ENCODE assay signal across 11 cellular contexts in genomic region chr20:49990310-49990720, GRCh38. TPM values are rescaled to one million over a fixed set of nuclear protein-coding genes. Genes with fewer than 3 reads are reported as not detected.
DNase-seq lines count a peak whose midpoint lies in the region; ATAC-seq and TF ChIP-seq lines count a peak whose summit lies in the region.
"Had no signal": no experiment of that assay in that cellular context is flagged by ENCODE, and none has a peak within 500 bp of the region (broad histone marks: within the 10 kb centered on the region; RNA-seq: fewer than 3 reads in every experiment).

No MANE protein-coding gene starts in this region.

- H3K27me3 ChIP-seq in Karpas-422 (ENCODE audit: low read length) (no peaks in the 10 kb centered on the region), mesendoderm (ENCODE audit: insufficient read depth, low read length, poor library complexity) (no peaks in the 10 kb centered on the region), thoracic aorta (replicated peaks; ENCODE audit: insufficient read depth) (no peaks in the 10 kb centered on the region)

- peak overlapping the region; percentile 40 for H3K27ac Mint-ChIP-seq in dendritic cell treated with granulocyte-macrophage colony-stimulating factor and Interleukin-4, amounts not matched to agents 40 ng/mL and 50 ng/mL, for 4 days

- no peak overlapping the region for H3K27ac ChIP-seq in Karpas-422 (ENCODE audit: low read length)
- H3K27ac ChIP-seq in mesendoderm (ENCODE audit: low read depth, low read length) = peak overlapping the region; percentile 96
- peak overlapping the region; percentile 7 to 16 for H3K27ac ChIP-seq in thoracic aorta
- H3K27ac ChIP-seq: neutrophil had no signal

- H3K79me1 ChIP-seq in mesendoderm (ENCODE audit: low read length) = peaks cover 7% of the 10 kb centered on the region

- no peak overlapping the region for H2AK5ac ChIP-seq in mesendoderm (ENCODE audit: low read length)

- H2BK120ac ChIP-seq in mesendoderm (ENCODE audit: low read depth, low read length) = peak overlapping the region; percentile 86

- H3K9me3 Mint-ChIP-seq in dendritic cell treated with granulocyte-macrophage colony-stimulating factor and Interleukin-4, amounts not matched to agents 40 ng/mL and 50 ng/mL, for 4 days = no peaks in the 10 kb centered on the region

- peaks cover 7% of the 10 kb centered on the region for H3K27me3 Mint-ChIP-seq in dendritic cell treated with granulocyte-macrophage colony-stimulating factor and Interleukin-4, amounts not matched to agents 40 ng/mL and 50 ng/mL, for 4 days

- no peak overlapping the region for H4K5ac ChIP-seq in mesendoderm (ENCODE audit: low read length)

- no CpG with 5 or more reads among the region's 7 CpGs for WGBS in mesendoderm (ENCODE audit: extremely low coverage, insufficient coverage, low lambda C conversion rate)

- H3K4me1 ChIP-seq in Karpas-422 (ENCODE audit: low read length) = no peaks in the 10 kb centered on the region
- H3K4me1 ChIP-seq in mesendoderm (ENCODE audit: control insufficient read depth, low read depth, low read length) = peaks cover 20% of the 10 kb centered on the region
- H3K4me1 ChIP-seq in thoracic aorta (ENCODE audit: control insufficient read depth in 1 of 2, low read depth in 2 of 2) = peaks cover 14 to 48% of the 10 kb centered on the region in 2 donors

- H3K4me1 Mint-ChIP-seq in dendritic cell treated with granulocyte-macrophage colony-stimulating factor and Interleukin-4, amounts not matched to agents 40 ng/mL and 50 ng/mL, for 4 days (ENCODE audit: low read depth) = peaks cover 41% of the 10 kb centered on the region

- no peak overlapping the region for H2AFZ ChIP-seq in Karpas-422 (ENCODE audit: low read length)

- no peaks in the 10 kb centered on the region for H3K9me2 ChIP-seq in Karpas-422 (replicated peaks; ENCODE audit: insufficient read depth, low read length)

- no peaks in the 10 kb centered on the region for H3K79me2 ChIP-seq in Karpas-422 (ENCODE audit: low read length)
- H3K79me2 ChIP-seq in mesendoderm (ENCODE audit: control insufficient read depth, insufficient read depth, low read length) = peaks cover 23% of the 10 kb centered on the region

- peak; percentile 21 for DNase-seq in Karpas-422
- peak; percentile 81 for DNase-seq in mesendoderm
- no peak for DNase-seq in thoracic aorta (ENCODE audit: low spot score)
- DNase-seq: activated effector memory CD4-positive, alpha-beta T cell treated with Interleukin-2 at 50 U/mL for 16 hours; NCI-H446 had no signal

- H3K36me3 ChIP-seq in Karpas-422 (ENCODE audit: insufficient read depth, low read length) = no peaks in the 10 kb centered on the region
- H3K36me3 ChIP-seq in mesendoderm (ENCODE audit: control insufficient read depth, insufficient read depth, low read length) = peaks cover 3% of the 10 kb centered on the region
- H3K36me3 ChIP-seq in thoracic aorta = no peaks in the 10 kb centered on the region
- H3K36me3 ChIP-seq: neutrophil had no signal

- peak overlapping the region; percentile 20 for H2BK15ac ChIP-seq in mesendoderm (replicated peaks; ENCODE audit: low read depth)

- peak overlapping the region; percentile 1 for H3K23ac ChIP-seq in mesendoderm (ENCODE audit: low read length)

- H3K36me3 Mint-ChIP-seq in dendritic cell treated with granulocyte-macrophage colony-stimulating factor and Interleukin-4, amounts not matched to agents 40 ng/mL and 50 ng/mL, for 4 days (ENCODE audit: low read depth) = no peaks in the 10 kb centered on the region

- H3K9me3 ChIP-seq in Karpas-422 (ENCODE audit: low read length) = no peaks in the 10 kb centered on the region
- no peaks in the 10 kb centered on the region for H3K9me3 ChIP-seq in thoracic aorta
- H3K9me3 ChIP-seq: neutrophil had no signal

- peak overlapping the region; percentile 93 for H2BK5ac ChIP-seq in mesendoderm (ENCODE audit: low read length)

- H4K8ac ChIP-seq in mesendoderm (ENCODE audit: low read depth, low read length) = no peak overlapping the region

- peak overlapping the region; percentile 86 for H3K4ac ChIP-seq in mesendoderm (ENCODE audit: low read depth, low read length)

- peak overlapping the region; percentile 75 for H3K18ac ChIP-seq in mesendoderm (ENCODE audit: low read length)

- peak overlapping the region; percentile 69 for H3K56ac ChIP-seq in mesendoderm (ENCODE audit: low read length)

- no peak for TF ChIP-seq CTCF in thoracic aorta (IDR thresholded peaks at IDR 0.05)

- H3K4me3 ChIP-seq in Karpas-422 (ENCODE audit: low read length) (no peak overlapping the region), mesendoderm (ENCODE audit: low read length) (no peak overlapping the region), thoracic aorta (no peak overlapping the region)

- H3K4me2 ChIP-seq in Karpas-422 (ENCODE audit: low read depth, low read length, poor library complexity, severe bottlenecking) (no peak overlapping the region), mesendoderm (ENCODE audit: low read length) (no peak overlapping the region)

- ATAC-seq in thoracic aorta (ENCODE audit: insufficient number of reproducible peaks, low FRiP score, low read depth) = no peak
- no peak for ATAC-seq in HG03108 (IDR thresholded peaks at IDR 0.05; ENCODE audit: unreplicated experiment)
- no peak for ATAC-seq in HG03521 (IDR thresholded peaks at IDR 0.05; ENCODE audit: unreplicated experiment)
- ATAC-seq in GM21717 (IDR thresholded peaks at IDR 0.05; ENCODE audit: unreplicated experiment) = no peak
- ATAC-seq in GM19467 (IDR thresholded peaks at IDR 0.05; ENCODE audit: unreplicated experiment) = no peak

- no peak overlapping the region for H3K4me3 Mint-ChIP-seq in dendritic cell treated with granulocyte-macrophage colony-stimulating factor and Interleukin-4, amounts not matched to agents 40 ng/mL and 50 ng/mL, for 4 days

- no peak overlapping the region for H3K9ac ChIP-seq in Karpas-422 (ENCODE audit: low read length)
- peak overlapping the region; percentile 49 for H3K9ac ChIP-seq in mesendoderm (ENCODE audit: low read length)

- no peaks in the 10 kb centered on the region for H4K20me1 ChIP-seq in Karpas-422 (ENCODE audit: insufficient read depth, low read depth, low read length)

- intact Hi-C loops in dendritic cell treated with granulocyte-macrophage colony-stimulating factor and Interleukin-4, amounts not matched to agents 40 ng/mL and 50 ng/mL, for 4 days (cut with micrococcal nuclease) = no loop called here

RNA-seq across cellular contexts. Expression of gene SNAI1, which starts 7.5 kb away (rescaled TPM):
- total RNA-seq in Karpas-422 (2014; rRNA removed; shearing (Covaris generic); ENCODE audit: low replicate concordance) = 0.22 TPM in 1 of 2 replicates, not detected in the other
- 23.6 TPM for polyA plus RNA-seq in mesendoderm (2013, experiment 1 of 2)
- polyA plus RNA-seq in mesendoderm (2013, experiment 2 of 2) = 20.7 TPM
- 10 to 100 TPM; 13.0 to 19.1 TPM for total RNA-seq in thoracic aorta

RNA-seq across cellular contexts. Expression of gene RNF114, which starts 54.1 kb away (rescaled TPM):
- 34.2 and 38.1 TPM in 2 replicates for total RNA-seq in Karpas-422 (2014; rRNA removed; shearing (Covaris generic); ENCODE audit: low replicate concordance)
- 60.4 TPM for polyA plus RNA-seq in mesendoderm (2013, experiment 1 of 2)
- polyA plus RNA-seq in mesendoderm (2013, experiment 2 of 2) = 60.4 TPM
- total RNA-seq in thoracic aorta = 100 to 1,000 TPM in 1 of 2 donors, 10 to 100 TPM in 1; 82.4 to 128 TPM

Comparison
In these comparisons a context has a peak if more than half of its experiments do, and no peak if none do; other contexts are left out.
1. RNA of gene SNAI1, which starts 7.5 kb away (total RNA-seq): 13.0 to 19.1 TPM in thoracic aorta; 0.22 TPM in Karpas-422; every median in the first group is over 10 times any median in the second.